37 cellular contexts compared by ENCODE assay signal in the genomic region with DNA sequence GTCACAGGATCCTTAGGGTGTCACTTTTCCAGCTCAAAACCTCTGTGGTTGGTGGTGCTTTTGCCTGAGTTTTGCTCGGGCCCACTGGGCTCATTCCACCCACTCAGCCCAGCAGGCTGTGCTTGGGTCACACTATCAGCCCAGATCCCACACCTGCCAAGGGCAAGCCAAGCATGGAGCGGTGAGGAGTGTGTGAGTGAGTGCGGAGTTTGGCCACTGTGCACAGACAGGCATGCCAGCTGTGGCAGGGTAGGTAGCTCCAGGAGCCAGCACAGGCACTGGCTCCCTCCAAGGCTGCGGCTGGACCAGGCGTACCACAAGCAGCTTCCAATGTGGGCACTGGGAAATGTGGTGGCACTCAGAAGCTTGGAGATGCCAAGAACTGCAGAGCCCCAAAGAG. TPM values are rescaled to one million over a fixed set of nuclear protein-coding genes. Genes with fewer than 3 reads are reported as not detected.
"Had no signal": no experiment of that assay in that cellular context is flagged by ENCODE, and none has a peak within 500 bp of the region (broad histone marks: within the 10 kb centered on the region; RNA-seq: fewer than 3 reads in every experiment).

No MANE protein-coding gene starts in this region.

- H3K27ac ChIP-seq: adrenal gland, body of pancreas, brain microvascular endothelial cell, breast epithelium, VCaP had no signal

- DNase-seq: activated B cell treated with CpG ODN at 0.5 μM for 24 hours; activated CD4-positive, alpha-beta memory T cell treated with anti-CD3 and anti-CD28 coated beads for 36 hours; activated CD4-positive, alpha-beta T cell treated with anti-CD3 and anti-CD28 coated beads for 4 hours; activated CD4-positive, alpha-beta T cell treated with anti-CD3 and anti-CD28 coated beads, Interleukin-2, amount 10 ng/mL, durations not matched to agents 24 days and 14 days; activated CD4-positive, alpha-beta T cell treated with anti-CD3 and anti-CD28 coated beads, Interleukin-2, amount 50 U/mL, for 1 hour; activated CD4-positive, alpha-beta T cell treated with anti-CD3 and anti-CD28 coated beads, Interleukin-2, amount 50 U/mL, for 4 hours; activated CD4-positive, CD25-positive, alpha-beta regulatory T cell treated with anti-CD3 and anti-CD28 coated beads, Interleukin-2, amount 50 U/mL, for 72 hours; activated CD8-positive, alpha-beta memory T cell treated with anti-CD3 and anti-CD28 coated beads, Interleukin-2, amount 50 U/mL, for 4 hours; activated CD8-positive, alpha-beta T cell treated with anti-CD3 and anti-CD28 coated beads for 36 hours; activated effector memory CD4-positive, alpha-beta T cell treated with anti-CD3 and anti-CD28 coated beads, Interleukin-2, amount 50 U/mL, for 16 hours; activated gamma-delta T cell treated with Interleukin-2 at 50 U/mL for 16 hours; activated naive CD4-positive, alpha-beta T cell; activated naive CD4-positive, alpha-beta T cell treated with anti-CD3 and anti-CD28 coated beads for 36 hours; activated naive CD4-positive, alpha-beta T cell treated with anti-CD3 and anti-CD28 coated beads, Interleukin-2, amount 50 U/mL, for 16 hours; activated naive CD8-positive, alpha-beta T cell treated with anti-CD3 and anti-CD28 coated beads for 36 hours; activated T-cell treated with anti-CD3 and anti-CD28 coated beads for 4 hours; activated T-cell treated with anti-CD3 and anti-CD28 coated beads, Interleukin-2, amount 50 U/mL, for 1 hour; activated T-cell treated with anti-CD3 and anti-CD28 coated beads, Interleukin-2, amount 50 U/mL, for 4 hours; activated T-cell treated with anti-CD3 and anti-CD28 coated beads, Interleukin-2, amount 50 U/mL, for 72 hours; adrenal gland; amniotic stem cell; aorta; body of pancreas; brain microvascular endothelial cell; central memory CD4-positive, alpha-beta T cell; T-helper 1 cell; T-helper 2 cell; T-helper 9 cell had no signal

- H3K36me3 ChIP-seq: adrenal gland, brain microvascular endothelial cell, breast epithelium had no signal

- H3K4me3 ChIP-seq: adrenal gland, body of pancreas, breast epithelium had no signal

- ATAC-seq: activated CD8-positive, alpha-beta T cell treated with anti-CD3 and anti-CD28 coated beads for 36 hours; activated naive CD4-positive, alpha-beta T cell treated with anti-CD3 and anti-CD28 coated beads, Interleukin-2, amount 50 U/mL, for 72 hours; activated T-cell treated with anti-CD3 and anti-CD28 coated beads, Interleukin-2, amount 50 U/mL, for 4 hours; activated T-cell treated with anti-CD3 and anti-CD28 coated beads, Interleukin-2, amount 50 U/mL, for 72 hours; activated T-helper 17 cell treated with anti-CD3 and anti-CD28 coated beads, Interleukin-2, amount 50 U/mL, for 72 hours; body of pancreas had no signal

- H3K9me3 ChIP-seq: adrenal gland had no signal

- FAIRE-seq: astrocyte, TTC549 had no signal

- H3K27me3 ChIP-seq: adrenal gland, body of pancreas, brain microvascular endothelial cell, breast epithelium had no signal

- H3K4me1 ChIP-seq: adrenal gland, body of pancreas, breast epithelium had no signal

RNA-seq across cellular contexts. Expression of gene TECTB, which starts 43.9 kb away (rescaled TPM):
- total RNA-seq: activated B cell treated with CpG ODN at 0.5 μM for 24 hours; activated CD4-positive, alpha-beta memory T cell treated with anti-CD3 and anti-CD28 coated beads for 36 hours; activated CD4-positive, alpha-beta T cell treated with anti-CD3 and anti-CD28 coated beads, Interleukin-2, amount 10 ng/mL, durations not matched to agents 24 days and 14 days; activated CD8-positive, alpha-beta memory T cell treated with anti-CD3 and anti-CD28 coated beads for 36 hours; activated CD8-positive, alpha-beta T cell treated with anti-CD3 and anti-CD28 coated beads for 36 hours; activated naive CD4-positive, alpha-beta T cell treated with anti-CD3 and anti-CD28 coated beads for 36 hours; activated naive CD4-positive, alpha-beta T cell treated with anti-CD3 and anti-CD28 coated beads, Interleukin-2, amount 50 U/mL, for 72 hours; activated naive CD8-positive, alpha-beta T cell treated with anti-CD3 and anti-CD28 coated beads for 36 hours; activated T-cell treated with anti-CD3 and anti-CD28 coated beads, Interleukin-2, amount 50 U/mL, for 4 hours; activated T-cell treated with anti-CD3 and anti-CD28 coated beads, Interleukin-2, amount 50 U/mL, for 72 hours; activated T-helper 1 cell treated with anti-CD3 and anti-CD28 coated beads, Interleukin-12 subunit alpha, Interleukin-12 subunit beta, Interleukin-2, Interleukin-4 antibody, amounts not matched to agents 30 ng/mL and 10 ng/mL and 1 ng/mL, durations not matched to agents 14 hours and 24 hours and 36 hours; activated T-helper 17 cell treated with anti-CD3 and anti-CD28 coated beads, Interleukin-2, amount 50 U/mL, for 72 hours; adrenal gland; aorta; astrocyte; body of pancreas; breast epithelium; cardiac septum had no signal
- polyA plus RNA-seq: adrenal gland, aorta had no signal
